ENCODE assay signal across 13 cellular contexts in the genomic region with DNA sequence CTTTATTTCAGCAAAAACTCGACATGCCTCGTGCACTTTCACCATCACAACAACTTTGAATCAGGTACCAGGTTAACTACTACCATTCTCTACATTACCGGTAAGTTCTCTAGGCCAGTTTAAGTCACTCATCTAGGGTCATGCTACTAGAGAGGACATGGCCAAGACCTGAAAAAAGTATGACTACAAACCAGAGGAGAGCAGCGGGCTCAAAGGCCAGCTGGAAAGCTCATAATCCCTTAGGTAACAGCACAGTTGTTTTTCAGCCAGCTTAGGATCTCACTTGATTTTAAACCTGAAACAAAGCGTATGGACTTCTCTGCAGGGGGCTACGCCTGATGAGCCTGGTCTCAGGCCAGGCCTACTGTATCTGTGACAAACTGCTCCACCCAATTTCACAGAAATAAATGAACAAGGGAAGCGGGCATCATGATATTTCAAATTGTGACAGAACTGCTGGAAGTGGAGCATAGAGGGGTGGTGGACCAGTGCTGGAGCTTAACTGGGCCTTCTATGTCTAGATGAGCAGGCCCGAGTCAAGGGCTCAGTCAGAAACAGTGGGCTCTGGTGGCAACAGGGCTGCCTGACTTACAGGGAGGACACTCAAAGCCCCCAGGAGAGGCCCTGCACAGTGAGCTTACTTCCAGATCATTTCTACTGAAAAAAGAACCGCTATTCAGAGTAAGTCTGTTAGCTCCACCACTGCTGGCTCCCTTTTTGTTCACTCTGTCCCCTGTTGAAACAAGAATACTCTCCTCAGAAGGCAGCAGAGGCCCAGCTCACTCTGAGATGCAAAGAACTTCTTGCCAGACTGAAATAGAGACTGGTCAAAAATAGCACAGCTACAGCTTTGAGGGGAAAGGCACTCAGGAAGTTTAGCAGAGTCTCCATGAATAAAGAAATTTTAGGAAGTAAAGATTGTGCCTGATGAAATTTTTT. TPM values are rescaled to one million over a fixed set of nuclear protein-coding genes. Genes with fewer than 3 reads are reported as not detected.
DNase-seq lines count a peak whose midpoint lies in the region; ATAC-seq, FAIRE-seq and TF ChIP-seq lines count a peak whose summit lies in the region.
"Had no signal": no experiment of that assay in that cellular context is flagged by ENCODE, and none has a peak within 500 bp of the region (broad histone marks: within the 10 kb centered on the region; RNA-seq: fewer than 3 reads in every experiment).

No MANE protein-coding gene starts in this region.

- DNase-seq in GM12892 (ENCODE audit: insufficient read length), result no peak
- DNase-seq in ascending aorta (ENCODE audit: low spot score in 2 of 2), result peak in 1 of 2 donors; percentile 47
- DNase-seq in sigmoid colon, result no peak
- DNase-seq in OCI-M1 (lab: John Stamatoyannopoulos, UW), result no peak
- DNase-seq in activated CD4-positive, alpha-beta T cell treated with anti-CD3 and anti-CD28 coated beads for 36 hours, result no peak
- DNase-seq in activated CD4-positive, alpha-beta memory T cell treated with anti-CD3 and anti-CD28 coated beads for 36 hours, result no peak
- DNase-seq: DMS53, NCI-H1694, NCI-H526 had no signal

- no peak overlapping the region for H3K4me3 ChIP-seq in ascending aorta
- H3K4me3 ChIP-seq in sigmoid colon, result no peak overlapping the region

- no peak for ATAC-seq in activated CD4-positive, alpha-beta T cell treated with anti-CD3 and anti-CD28 coated beads for 36 hours
- ATAC-seq in GM18907 (IDR thresholded peaks at IDR 0.05; ENCODE audit: unreplicated experiment), result no peak

- CTCF ChIA-PET in activated CD4-positive, alpha-beta T cell treated with anti-CD3 and anti-CD28 coated beads for 36 hours (lab: Charles Lee), result interaction anchor here (0.5 to 1.1 kb wide), 2 partner anchors 9 to 76 kb away, joined by 3 to 5 read pairs; no protein-coding TSS in a partner anchor
- CTCF ChIA-PET in activated CD4-positive, alpha-beta memory T cell treated with anti-CD3 and anti-CD28 coated beads for 36 hours (lab: Charles Lee), result no interaction called here

- POLR2A ChIA-PET in activated CD4-positive, alpha-beta T cell treated with anti-CD3 and anti-CD28 coated beads for 36 hours (lab: Charles Lee), result no interaction called here
- POLR2A ChIA-PET in activated CD4-positive, alpha-beta memory T cell treated with anti-CD3 and anti-CD28 coated beads for 36 hours (lab: Charles Lee), result no interaction called here

- H3K27me3 ChIP-seq in ascending aorta, result no peaks in the 10 kb centered on the region
- no peaks in the 10 kb centered on the region for H3K27me3 ChIP-seq in layer of hippocampus (ENCODE audit: control insufficient read depth, insufficient read depth, low read length)
- no peaks in the 10 kb centered on the region for H3K27me3 ChIP-seq in sigmoid colon

- H3K27ac Mint-ChIP-seq in activated CD4-positive, alpha-beta T cell treated with anti-CD3 and anti-CD28 coated beads for 36 hours, result no peak overlapping the region
- no peak overlapping the region for H3K27ac Mint-ChIP-seq in activated CD4-positive, alpha-beta memory T cell treated with anti-CD3 and anti-CD28 coated beads for 36 hours
- H3K27ac Mint-ChIP-seq: activated naive CD8-positive, alpha-beta T cell had no signal

- H3K27me3 Mint-ChIP-seq in activated CD4-positive, alpha-beta T cell treated with anti-CD3 and anti-CD28 coated beads for 36 hours, result no peaks in the 10 kb centered on the region
- no peaks in the 10 kb centered on the region for H3K27me3 Mint-ChIP-seq in activated CD4-positive, alpha-beta memory T cell treated with anti-CD3 and anti-CD28 coated beads for 36 hours
- H3K27me3 Mint-ChIP-seq: activated naive CD8-positive, alpha-beta T cell had no signal

- H3K27ac ChIP-seq in ascending aorta (peak overlapping the region; percentile 79 to 84), layer of hippocampus (ENCODE audit: low read depth, low read length) (peak overlapping the region; percentile 85), sigmoid colon (peak overlapping the region; percentile 79 to 95 (median 85))

- TF ChIP-seq POLR2A in GM12892 (IDR thresholded peaks at IDR 0.05; ENCODE audit: low read depth, low read length) (no peak), sigmoid colon (IDR thresholded peaks at IDR 0.05) (no peak)

- H3K36me3 ChIP-seq in ascending aorta, result peaks cover 6 to 8% of the 10 kb centered on the region in 2 donors
- peaks cover 0 to 25% (median 7%) of the 10 kb centered on the region in 4 donors for H3K36me3 ChIP-seq in sigmoid colon

- H3K36me3 Mint-ChIP-seq in activated CD4-positive, alpha-beta T cell treated with anti-CD3 and anti-CD28 coated beads for 36 hours (ENCODE audit: low read depth), result peaks cover 15% of the 10 kb centered on the region
- peaks cover 30% of the 10 kb centered on the region for H3K36me3 Mint-ChIP-seq in activated CD4-positive, alpha-beta memory T cell treated with anti-CD3 and anti-CD28 coated beads for 36 hours

- TF ChIP-seq CTCF in ascending aorta (IDR thresholded peaks at IDR 0.05) (no peak), sigmoid colon (IDR thresholded peaks at IDR 0.05) (no peak)

- H3K9me3 ChIP-seq in ascending aorta, result no peaks in the 10 kb centered on the region
- H3K9me3 ChIP-seq in sigmoid colon, result no peaks in the 10 kb centered on the region

- intact Hi-C loops in ascending aorta (cut with DNase I) (loop anchor here (2.0 kb wide), 2 partner anchors 13 to 35 kb away; no protein-coding TSS in a partner anchor), sigmoid colon (cut with DNase I) (loop anchor here (5.0 kb wide), 2 partner anchors 34 to 49 kb away; a partner anchor contains a TSS)
- intact Hi-C loops in activated CD4-positive, alpha-beta T cell treated with anti-CD3 and anti-CD28 coated beads for 36 hours (cut with DNase I, micrococcal nuclease), result no loop called here
- intact Hi-C loops in activated CD4-positive, alpha-beta memory T cell treated with anti-CD3 and anti-CD28 coated beads for 36 hours (cut with micrococcal nuclease), result no loop called here

- no peak for TF ChIP-seq EP300 in sigmoid colon (IDR thresholded peaks at IDR 0.05)

- H3K4me1 ChIP-seq in ascending aorta (peaks cover 39 to 67% of the 10 kb centered on the region in 2 donors), sigmoid colon (peaks cover 0 to 93% (median 84%) of the 10 kb centered on the region in 4 donors)

- H3K9me3 Mint-ChIP-seq in activated CD4-positive, alpha-beta T cell treated with anti-CD3 and anti-CD28 coated beads for 36 hours (ENCODE audit: low read depth), result no peaks in the 10 kb centered on the region
- no peaks in the 10 kb centered on the region for H3K9me3 Mint-ChIP-seq in activated CD4-positive, alpha-beta memory T cell treated with anti-CD3 and anti-CD28 coated beads for 36 hours

- WGBS in sigmoid colon, 2 donors, result 77 to 88% methylated on average over 9 of the region's 9 CpGs

- H3K4me3 Mint-ChIP-seq in activated CD4-positive, alpha-beta T cell treated with anti-CD3 and anti-CD28 coated beads for 36 hours, result no peak overlapping the region
- no peak overlapping the region for H3K4me3 Mint-ChIP-seq in activated CD4-positive, alpha-beta memory T cell treated with anti-CD3 and anti-CD28 coated beads for 36 hours
- H3K4me3 Mint-ChIP-seq: activated naive CD8-positive, alpha-beta T cell had no signal

- FAIRE-seq in GM12892 (lab: Jason Lieb, UNC), result peak; percentile 46
- FAIRE-seq: frontal cortex had no signal

- H3K4me1 Mint-ChIP-seq in activated CD4-positive, alpha-beta T cell treated with anti-CD3 and anti-CD28 coated beads for 36 hours, result peaks cover 8% of the 10 kb centered on the region
- H3K4me1 Mint-ChIP-seq in activated CD4-positive, alpha-beta memory T cell treated with anti-CD3 and anti-CD28 coated beads for 36 hours (ENCODE audit: low read depth), result peaks cover 15% of the 10 kb centered on the region

RNA-seq across cellular contexts. Expression of a gene that starts 47.0 kb away (rescaled TPM):
- 7.9 TPM for polyA plus RNA-seq in GM12892 (2012; ENCODE audit: missing spikeins)
- 62.3 TPM for total RNA-seq in ascending aorta
- total RNA-seq in sigmoid colon, result 100 to 1,000 TPM; 150 to 226 (median 210) TPM
- polyA plus RNA-seq in sigmoid colon, result 10 to 100 TPM in 1 of 3 donors, 1 to 10 TPM in 2; 4.2 to 36.1 (median 6.0) TPM
- total RNA-seq in activated CD4-positive, alpha-beta T cell treated with anti-CD3 and anti-CD28 coated beads for 36 hours, result 10 to 100 TPM; 19.1 to 22.7 TPM
- total RNA-seq in activated CD4-positive, alpha-beta memory T cell treated with anti-CD3 and anti-CD28 coated beads for 36 hours, result 10 to 100 TPM; 35.3 to 40.4 TPM

Comparison
In these comparisons a context has a peak if more than half of its experiments do, and no peak if none do; other contexts are left out.
1. intact Hi-C loops: an anchor here in ascending aorta (2.0 kb wide) and sigmoid colon (5.0 kb wide); none called in activated CD4-positive, alpha-beta T cell treated with anti-CD3 and anti-CD28 coated beads for 36 hours and activated CD4-positive, alpha-beta memory T cell treated with anti-CD3 and anti-CD28 coated beads for 36 hours.